In genomic region chr2:98917031-98917459, GRCh38 we compare ENCODE assay signal across 12 cellular contexts. TPM values are rescaled to one million over a fixed set of nuclear protein-coding genes. Genes with fewer than 3 reads are reported as not detected.
DNase-seq lines count a peak whose midpoint lies in the region; ATAC-seq lines count a peak whose summit lies in the region.
"Had no signal": no experiment of that assay in that cellular context is flagged by ENCODE, and none has a peak within 500 bp of the region (broad histone marks: within the 10 kb centered on the region; RNA-seq: fewer than 3 reads in every experiment).

No MANE protein-coding gene starts in this region.

- H3K4me3 Mint-ChIP-seq in natural killer cell treated with Interleukin-12 subunit alpha and Interleukin-12 subunit beta and Interleukin-15 and Interleukin-18, amount 100 ng/mL, for 72 hours, result no peak overlapping the region
- H3K4me3 Mint-ChIP-seq: CD4-positive, alpha-beta memory T cell had no signal

- H3K27ac ChIP-seq in caudate nucleus (ENCODE audit: low read depth, low read length), result peak overlapping the region; percentile 80
- H3K27ac ChIP-seq: left ventricle myocardium inferior had no signal

- DNase-seq in AG08395 (ENCODE audit: low spot score) (peak; percentile 84), HS-5 (ENCODE audit: low read depth) (peak; percentile 100), caudate nucleus (lab: John Stamatoyannopoulos, UW) (peak in 7 of 61 donors; percentile 15 to 67 (median 20)), kidney tubule cell (ENCODE audit: low spot score) (peak; percentile 87), cortex of kidney (lab: John Stamatoyannopoulos, UW) (no peak), HuH-7.5 (ENCODE audit: low spot score) (no peak)
- DNase-seq in natural killer cell treated with Interleukin-12 subunit alpha and Interleukin-12 subunit beta and Interleukin-15 and Interleukin-18, amount 100 ng/mL, for 72 hours (ENCODE audit: low spot score), result no peak
- DNase-seq: activated T-cell treated with anti-CD3 and anti-CD28 coated beads for 4 hours; CD4-positive, alpha-beta memory T cell; left ventricle myocardium inferior; MM.1S had no signal

- H3K27ac Mint-ChIP-seq in natural killer cell treated with Interleukin-12 subunit alpha and Interleukin-12 subunit beta and Interleukin-15 and Interleukin-18, amount 100 ng/mL, for 72 hours, result no peak overlapping the region
- H3K27ac Mint-ChIP-seq: CD4-positive, alpha-beta memory T cell had no signal

- H3K4me1 Mint-ChIP-seq in natural killer cell treated with Interleukin-12 subunit alpha and Interleukin-12 subunit beta and Interleukin-15 and Interleukin-18, amount 100 ng/mL, for 72 hours (ENCODE audit: low read depth in 2 of 2), result peaks cover 0 to under 1% of the 10 kb centered on the region in 2 donors

- H3K27me3 Mint-ChIP-seq in natural killer cell treated with Interleukin-12 subunit alpha and Interleukin-12 subunit beta and Interleukin-15 and Interleukin-18, amount 100 ng/mL, for 72 hours, result peaks cover 31 to 35% of the 10 kb centered on the region in 2 donors

- no peaks in the 10 kb centered on the region for H3K9me3 Mint-ChIP-seq in natural killer cell treated with Interleukin-12 subunit alpha and Interleukin-12 subunit beta and Interleukin-15 and Interleukin-18, amount 100 ng/mL, for 72 hours
- H3K9me3 Mint-ChIP-seq: CD4-positive, alpha-beta memory T cell had no signal

- ATAC-seq in HG03045 (IDR thresholded peaks at IDR 0.05; ENCODE audit: unreplicated experiment), result no peak
- ATAC-seq in natural killer cell treated with Interleukin-12 subunit alpha and Interleukin-12 subunit beta and Interleukin-15 and Interleukin-18, amount 100 ng/mL, for 72 hours, result no peak

- H3K36me3 Mint-ChIP-seq in natural killer cell treated with Interleukin-12 subunit alpha and Interleukin-12 subunit beta and Interleukin-15 and Interleukin-18, amount 100 ng/mL, for 72 hours, result no peaks in the 10 kb centered on the region
- H3K36me3 Mint-ChIP-seq: CD4-positive, alpha-beta memory T cell had no signal

RNA-seq across cellular contexts. Expression of gene CRACDL, which starts 19.0 kb away (rescaled TPM):
- under 1 TPM in 1 of 2 donors, not detected in 1; 0.22 TPM for total RNA-seq in natural killer cell treated with Interleukin-12 subunit alpha and Interleukin-12 subunit beta and Interleukin-15 and Interleukin-18, amount 100 ng/mL, for 72 hours

Comparison
In these comparisons a context has a peak if more than half of its experiments do, and no peak if none do; other contexts are left out.
1. DNase-seq: peak in AG08395 (single experiment), HS-5 (single experiment) and kidney tubule cell (single experiment); none in cortex of kidney (single experiment), HuH-7.5 (single experiment) and natural killer cell treated with Interleukin-12 subunit alpha and Interleukin-12 subunit beta and Interleukin-15 and Interleukin-18, amount 100 ng/mL, for 72 hours (single experiment).